In genomic region chr15:74460298-74460697, GRCh38 we compare ENCODE assay signal across 8 cellular contexts. TPM values are rescaled to one million over a fixed set of nuclear protein-coding genes. Genes with fewer than 3 reads are reported as not detected.
A peak's percentile ranks its signal among the peaks of the same experiment; 100 is the strongest.
DNase-seq lines count a peak whose midpoint lies in the region; ATAC-seq, FAIRE-seq and TF ChIP-seq lines count a peak whose summit lies in the region.

No MANE protein-coding gene starts in this region.

- H3K4me3 ChIP-seq in left ventricle myocardium inferior = peak overlapping the region; percentile 72
- H3K4me3 ChIP-seq in adrenal gland = peak overlapping the region in 3 of 4 donors; percentile 37 to 64 (median 63)

- H3K27me3 ChIP-seq in left ventricle myocardium inferior (ENCODE audit: low read depth) = no peaks in the 10 kb centered on the region
- no peaks in the 10 kb centered on the region for H3K27me3 ChIP-seq in adrenal gland

- DNase-seq in left ventricle myocardium inferior (no peak), cardiac septum (ENCODE audit: low spot score) (no peak), adrenal gland (no peak), memory B cell (ENCODE audit: low spot score in 2 of 2) (peak in 1 of 2 donors; percentile 19), UCSD-AML1 (lab: John Stamatoyannopoulos, UW; ENCODE audit: unreplicated experiment) (no peak), urothelium cell line (ENCODE audit: low spot score) (no peak)

- intact Hi-C loops in left ventricle myocardium inferior (cut with micrococcal nuclease) (no loop called here), cardiac septum (cut with DNase I) (loop anchor here (2.0 to 5.0 kb wide), 2 partner anchors 82 to 155 kb away; partner anchors contain the start of genes ARID3B and CLK3), adrenal gland (cut with DNase I) (loop anchor here in 1 of 2 donors (5.0 kb wide), 1 partner anchor 82 kb away; the partner anchor contains the start of gene ARID3B)

- H3K9me3 ChIP-seq in left ventricle myocardium inferior (replicated peaks) (peaks cover 3% of the 10 kb centered on the region), adrenal gland (replicated peaks in 1 of 3) (no peaks in the 10 kb centered on the region)

- no peak for TF ChIP-seq CTCF in left ventricle myocardium inferior (IDR thresholded peaks at IDR 0.05; ENCODE audit: borderline replicate concordance)
- no peak for TF ChIP-seq CTCF in adrenal gland (IDR thresholded peaks at IDR 0.05)

- H3K36me3 Mint-ChIP-seq in memory B cell = peaks cover 15% of the 10 kb centered on the region

- peak overlapping the region; percentile 62 for H3K27ac Mint-ChIP-seq in memory B cell

- H3K4me1 ChIP-seq in left ventricle myocardium inferior = peaks cover 22% of the 10 kb centered on the region
- peaks cover 0 to 8% of the 10 kb centered on the region in 2 donors for H3K4me1 ChIP-seq in adrenal gland (replicated peaks in 1 of 2)

- 35 to 50% (median 41%) methylated on average over 2 of the region's 2 CpGs for WGBS in adrenal gland, 4 donors

- peaks cover 32% of the 10 kb centered on the region for H3K4me1 Mint-ChIP-seq in memory B cell

- ATAC-seq in memory B cell (ENCODE audit: low read depth) (peak; percentile 33), GM21526 (IDR thresholded peaks at IDR 0.05; ENCODE audit: low FRiP score, unreplicated experiment) (no peak), GM21360 (IDR thresholded peaks at IDR 0.05; ENCODE audit: unreplicated experiment) (no peak)

- TF ChIP-seq POLR2A in adrenal gland (IDR thresholded peaks at IDR 0.05) = no peak

- FAIRE-seq in urothelium cell line (lab: Jason Lieb, UNC) = no peak

- H3K27me3 Mint-ChIP-seq in memory B cell = no peaks in the 10 kb centered on the region

- peak overlapping the region; percentile 68 for H3K4me3 Mint-ChIP-seq in memory B cell

- H3K27ac ChIP-seq in left ventricle myocardium inferior (replicated peaks) (peak overlapping the region; percentile 79), adrenal gland (peak overlapping the region in 2 of 5 donors; percentile 44 to 69)

- peaks cover 29% of the 10 kb centered on the region for H3K36me3 ChIP-seq in left ventricle myocardium inferior
- peaks cover 0 to 15% of the 10 kb centered on the region in 2 donors for H3K36me3 ChIP-seq in adrenal gland (replicated peaks in 1 of 2)

- H3K9me3 Mint-ChIP-seq in memory B cell = no peaks in the 10 kb centered on the region

RNA-seq across cellular contexts. Expression of gene UBL7, which starts 0.7 kb away (rescaled TPM):
- total RNA-seq in left ventricle myocardium inferior (52.3 TPM), cardiac septum (48.3 TPM), adrenal gland (10 to 100 TPM; 47.7 to 85.0 (median 59.2) TPM)
- 10 to 100 TPM; 16.0 to 46.1 (median 31.2) TPM for polyA plus RNA-seq in adrenal gland

RNA-seq across cellular contexts. Expression of gene SEMA7A, which starts 26.5 kb away (rescaled TPM):
- total RNA-seq in left ventricle myocardium inferior (1.5 TPM), cardiac septum (1.5 TPM), adrenal gland (1 to 10 TPM; 1.3 to 6.6 (median 3.4) TPM)
- polyA plus RNA-seq in adrenal gland = 1 to 10 TPM; 2.9 to 5.0 (median 3.9) TPM
